In the genomic region with DNA sequence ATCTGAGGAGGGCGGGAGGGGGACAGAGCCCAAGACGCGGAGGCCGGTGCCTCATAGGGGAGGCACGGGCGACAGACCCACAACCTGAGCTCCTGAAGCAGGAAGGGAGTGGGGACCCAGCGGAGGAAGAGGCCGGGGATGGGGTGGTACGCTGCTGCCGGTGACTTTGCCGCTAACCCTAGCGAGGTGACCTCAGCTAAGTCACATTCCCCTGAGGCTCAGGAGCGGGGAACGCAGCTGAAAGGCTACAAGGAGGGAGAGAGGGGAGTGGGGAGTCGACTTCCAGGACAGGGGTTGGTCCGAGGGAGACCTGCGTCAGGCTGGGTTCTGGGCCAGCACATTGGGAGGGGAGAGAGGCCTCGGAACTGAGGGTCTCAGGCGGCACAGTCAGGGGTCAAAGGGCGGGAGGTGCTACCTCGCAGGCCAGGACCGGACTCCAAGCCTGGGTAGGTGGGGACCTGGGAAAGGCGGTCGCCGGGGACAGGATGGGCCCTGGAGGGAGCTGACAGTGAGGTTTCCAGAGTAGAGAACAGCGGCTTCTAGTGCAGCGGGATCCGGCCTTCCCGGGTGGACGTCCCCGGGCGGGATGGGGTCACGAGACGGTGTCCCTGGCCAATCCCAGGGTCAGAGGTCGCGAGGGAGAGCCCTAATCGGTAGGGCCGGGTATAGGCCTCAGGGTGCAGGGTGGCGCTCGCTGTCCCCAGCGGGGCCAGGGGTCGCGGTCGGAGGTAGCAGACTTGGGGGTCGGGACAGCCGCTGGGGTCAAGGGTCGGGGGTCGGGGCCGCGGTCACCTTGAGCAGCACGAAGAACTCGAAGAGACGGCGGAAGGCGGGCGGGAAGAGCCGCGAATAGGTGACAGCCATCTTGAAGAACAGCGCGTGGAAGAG, we compare ENCODE assay signal across 6 cellular contexts. TPM values are rescaled to one million over a fixed set of nuclear protein-coding genes. Genes with fewer than 3 reads are reported as not detected.
DNase-seq lines count a peak whose midpoint lies in the region; ATAC-seq and TF ChIP-seq lines count a peak whose summit lies in the region.

No MANE protein-coding gene starts in this region.

- H3K27ac ChIP-seq in C4-2B (peak overlapping the region; percentile 93), SJCRH30 (peak overlapping the region; percentile 33; the same call in 1 of the 2 replicates), left ventricle myocardium inferior (replicated peaks) (peak overlapping the region; percentile 96), transverse colon (peak overlapping the region; percentile 92 to 98 (median 95))

- H3K36me3 ChIP-seq in SJCRH30 (peaks cover 2% of the 10 kb centered on the region; the same call in 1 of the 2 replicates), left ventricle myocardium inferior (no peaks in the 10 kb centered on the region), transverse colon (no peaks in the 10 kb centered on the region)

- H3K4me3 ChIP-seq in SJCRH30 (peak overlapping the region; percentile 74), left ventricle myocardium inferior (peak overlapping the region; percentile 89), transverse colon (peak overlapping the region; percentile 46 to 100 (median 76))

- peak in 1 of 2 experiments; percentile 30 for DNase-seq in SJCRH30
- no peak for DNase-seq in left ventricle myocardium inferior
- no peak for DNase-seq in transverse colon

- 2% methylated on average over 56 of the region's 60 CpGs; no CpG with 5 or more reads in 1 of the 2 donors for WGBS in transverse colon (ENCODE audit: low coverage in 1 of 2), 2 donors

- intact Hi-C loops in left ventricle myocardium inferior (cut with micrococcal nuclease) (no loop called here), transverse colon (cut with DNase I; ENCODE audit: low total_unique reads) (loop anchor here (10.0 kb wide), 1 partner anchor 225 kb away; the partner anchor contains the start of genes ATP5F1D and MIDN)

- no peak for TF ChIP-seq CTCF in C4-2B (conservative IDR thresholded peaks at IDR 0.05)
- TF ChIP-seq CTCF in left ventricle myocardium inferior (IDR thresholded peaks at IDR 0.05; ENCODE audit: borderline replicate concordance), result no peak
- no peak for TF ChIP-seq CTCF in transverse colon (IDR thresholded peaks at IDR 0.05)

- in situ Hi-C loops in transverse colon (cut with MboI; ENCODE audit: low pct_ligation_motif_present in 1 of 4, low pct_unique_long_range_greater_than_20kb in 1 of 4, low sequenced_read_pairs in 3 of 4), result no loop called here

- ATAC-seq in HG02938 (IDR thresholded peaks at IDR 0.05; ENCODE audit: unreplicated experiment) (no peak), HG02981 (IDR thresholded peaks at IDR 0.05; ENCODE audit: unreplicated experiment) (no peak)

- TF ChIP-seq EP300 in transverse colon (IDR thresholded peaks at IDR 0.05; ENCODE audit: low read depth), result no peak

- H3K27me3 ChIP-seq in SJCRH30, result no peaks in the 10 kb centered on the region
- H3K27me3 ChIP-seq in left ventricle myocardium inferior (ENCODE audit: low read depth), result no peaks in the 10 kb centered on the region
- no peaks in the 10 kb centered on the region for H3K27me3 ChIP-seq in transverse colon

- no peak for TF ChIP-seq POLR2A in transverse colon (IDR thresholded peaks at IDR 0.05)

- H3K4me1 ChIP-seq in SJCRH30 (peaks cover 3% of the 10 kb centered on the region; the same call in 1 of the 2 replicates), left ventricle myocardium inferior (peaks cover 77% of the 10 kb centered on the region), transverse colon (peaks cover 47 to 57% (median 51%) of the 10 kb centered on the region in 4 donors)

- no peaks in the 10 kb centered on the region for H3K9me3 ChIP-seq in SJCRH30 (replicated peaks)
- H3K9me3 ChIP-seq in left ventricle myocardium inferior (replicated peaks), result no peaks in the 10 kb centered on the region
- no peaks in the 10 kb centered on the region for H3K9me3 ChIP-seq in transverse colon

RNA-seq across cellular contexts. Expression of gene TMEM259, which starts 0.7 kb away (rescaled TPM):
- total RNA-seq in SJCRH30 (2014; rRNA removed; shearing (Covaris generic)), result 61.0 and 66.8 TPM in 2 replicates
- total RNA-seq in left ventricle myocardium inferior (119 TPM), transverse colon (100 to 1,000 TPM; 226 to 676 (median 303) TPM)

RNA-seq across cellular contexts. Expression of gene RNU6-2, which starts 1.1 kb away (rescaled TPM):
- total RNA-seq in SJCRH30 (2014; rRNA removed; shearing (Covaris generic)), result not detected in 2 replicates
- total RNA-seq in left ventricle myocardium inferior (not detected), transverse colon (not detected)

RNA-seq across cellular contexts. Expression of gene CNN2, which starts 6.2 kb away (rescaled TPM):
- 87.2 and 91.4 TPM in 2 replicates for total RNA-seq in SJCRH30 (2014; rRNA removed; shearing (Covaris generic))
- total RNA-seq in left ventricle myocardium inferior, result 45.6 TPM
- total RNA-seq in transverse colon, result 10 to 100 TPM; 39.2 to 57.6 (median 48.2) TPM

RNA-seq across cellular contexts. Expression of gene ABCA7, which starts 19.7 kb away (rescaled TPM):
- 7.8 and 11.0 TPM in 2 replicates for total RNA-seq in SJCRH30 (2014; rRNA removed; shearing (Covaris generic))
- 9.3 TPM for total RNA-seq in left ventricle myocardium inferior
- total RNA-seq in transverse colon, result 100 to 1,000 TPM in 1 of 4 donors, 10 to 100 TPM in 3; 47.1 to 128 (median 82.0) TPM

RNA-seq across cellular contexts. Expression of gene GRIN3B, which starts 20.0 kb away (rescaled TPM):
- total RNA-seq in SJCRH30 (2014; rRNA removed; shearing (Covaris generic)), result not detected in 2 replicates
- total RNA-seq in left ventricle myocardium inferior, result not detected
- total RNA-seq in transverse colon, result 1 to 10 TPM in 1 of 4 donors, not detected in 3; 1.6 TPM

Comparison
In these comparisons a context has a peak if more than half of its experiments do, and no peak if none do; other contexts are left out.
1. H3K27ac ChIP-seq: peak in every context shown above with its lines; median percentile 96 in left ventricle myocardium inferior; 95 in transverse colon; 93 in C4-2B; 33 in SJCRH30.